1 cellular context compared by ENCODE assay signal in genomic region chr1:201703646-201704438, GRCh38.
TF ChIP-seq lines count a peak whose summit lies in the region.

No MANE protein-coding gene starts in this region.

TF ChIP-seq in SK-N-SH, 30 proteins besides CTCF, POLR2A, EP300 and RAD21 (continued from another document):
- TF ChIP-seq PBX3 (IDR thresholded peaks at IDR 0.05) (no peak), SMC3 (IDR thresholded peaks at IDR 0.05; ENCODE audit: low read depth, low read length) (peak; percentile 99)
